15 cellular contexts compared by ENCODE assay signal in the genomic region with DNA sequence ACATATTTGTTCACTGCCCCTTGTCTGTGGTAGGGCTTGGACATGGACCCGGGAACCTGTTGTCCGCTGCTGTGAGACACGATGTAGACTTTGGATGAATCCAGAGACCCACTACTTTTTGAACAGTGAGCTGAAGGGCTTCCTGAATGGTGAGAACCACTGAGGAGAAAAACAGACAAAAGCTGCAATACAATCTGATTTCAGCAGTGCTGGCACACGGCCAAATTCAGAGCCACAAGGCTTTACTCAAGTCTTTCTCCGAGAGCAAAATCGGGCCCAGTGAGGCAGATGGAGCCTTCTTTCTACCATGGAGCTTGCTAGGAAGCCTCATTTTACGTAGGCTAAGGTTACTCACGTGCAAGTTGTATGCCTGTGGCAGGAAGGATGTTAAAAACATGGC.
DNase-seq lines count a peak whose midpoint lies in the region; ATAC-seq and TF ChIP-seq lines count a peak whose summit lies in the region.
"Had no signal": no experiment of that assay in that cellular context is flagged by ENCODE, and none has a peak within 500 bp of the region (broad histone marks: within the 10 kb centered on the region; RNA-seq: fewer than 3 reads in every experiment).

No MANE protein-coding gene starts in this region.

- H3K36me3 Mint-ChIP-seq in chondrocyte (ENCODE audit: low read depth) (peaks cover 4% of the 10 kb centered on the region), mesothelial cell of epicardium (peaks cover 12% of the 10 kb centered on the region), osteocyte (ENCODE audit: unreplicated experiment) (peaks cover 5% of the 10 kb centered on the region)
- H3K36me3 Mint-ChIP-seq: activated CD8-positive, alpha-beta memory T cell treated with anti-CD3 and anti-CD28 coated beads, Interleukin-2, amount 10 ng/mL, durations not matched to agents 7 days and 5 days had no signal

- no peak for ATAC-seq in GM21367 (IDR thresholded peaks at IDR 0.05; ENCODE audit: unreplicated experiment)
- ATAC-seq: activated CD8-positive, alpha-beta memory T cell treated with anti-CD3 and anti-CD28 coated beads, Interleukin-2, amount 10 ng/mL, durations not matched to agents 7 days and 5 days; pancreas had no signal

- H3K4me3 Mint-ChIP-seq in chondrocyte (ENCODE audit: unreplicated experiment): no peak overlapping the region
- no peak overlapping the region for H3K4me3 Mint-ChIP-seq in mesothelial cell of epicardium
- no peak overlapping the region for H3K4me3 Mint-ChIP-seq in osteocyte (ENCODE audit: unreplicated experiment)
- H3K4me3 Mint-ChIP-seq: activated CD8-positive, alpha-beta memory T cell treated with anti-CD3 and anti-CD28 coated beads, Interleukin-2, amount 10 ng/mL, durations not matched to agents 7 days and 5 days had no signal

- H3K9me3 Mint-ChIP-seq in chondrocyte (ENCODE audit: low read depth) (no peaks in the 10 kb centered on the region), mesothelial cell of epicardium (no peaks in the 10 kb centered on the region), osteocyte (ENCODE audit: unreplicated experiment) (no peaks in the 10 kb centered on the region)
- H3K9me3 Mint-ChIP-seq: activated T-helper 2 cell treated with anti-CD3 and anti-CD28 coated beads, Interferon-gamma antibody, Interleukin-2, Interleukin-4, amounts not matched to agents 10 μg/mL and 5 μg/mL and 100 μg/mL, durations not matched to agents 14 hours and 24 hours and 36 hours had no signal

- H3K27ac Mint-ChIP-seq in chondrocyte (ENCODE audit: unreplicated experiment): peak overlapping the region; percentile 42
- H3K27ac Mint-ChIP-seq in mesothelial cell of epicardium: peak overlapping the region; percentile 90
- no peak overlapping the region for H3K27ac Mint-ChIP-seq in osteocyte (ENCODE audit: unreplicated experiment)
- H3K27ac Mint-ChIP-seq: activated CD8-positive, alpha-beta memory T cell treated with anti-CD3 and anti-CD28 coated beads, Interleukin-2, amount 10 ng/mL, durations not matched to agents 7 days and 5 days; activated T-helper 2 cell treated with anti-CD3 and anti-CD28 coated beads, Interferon-gamma antibody, Interleukin-2, Interleukin-4, amounts not matched to agents 10 μg/mL and 5 μg/mL and 100 μg/mL, durations not matched to agents 14 hours and 24 hours and 36 hours had no signal

- H3K27me3 Mint-ChIP-seq in chondrocyte (ENCODE audit: low read depth): no peaks in the 10 kb centered on the region
- no peaks in the 10 kb centered on the region for H3K27me3 Mint-ChIP-seq in mesothelial cell of epicardium (ENCODE audit: low read depth)
- H3K27me3 Mint-ChIP-seq in osteocyte (ENCODE audit: unreplicated experiment): no peaks in the 10 kb centered on the region
- H3K27me3 Mint-ChIP-seq: activated CD8-positive, alpha-beta memory T cell treated with anti-CD3 and anti-CD28 coated beads, Interleukin-2, amount 10 ng/mL, durations not matched to agents 7 days and 5 days had no signal

- no peak for TF ChIP-seq CTCF in chondrocyte (IDR thresholded peaks at IDR 0.05)
- TF ChIP-seq CTCF in mesothelial cell of epicardium (IDR thresholded peaks at IDR 0.05; ENCODE audit: unreplicated experiment): no peak
- no peak for TF ChIP-seq CTCF in osteocyte (IDR thresholded peaks at IDR 0.05)

- H3K4me1 Mint-ChIP-seq in chondrocyte (ENCODE audit: low read depth): peaks cover 49% of the 10 kb centered on the region
- peaks cover 78% of the 10 kb centered on the region for H3K4me1 Mint-ChIP-seq in mesothelial cell of epicardium
- peaks cover 48% of the 10 kb centered on the region for H3K4me1 Mint-ChIP-seq in osteocyte (ENCODE audit: unreplicated experiment)
- H3K4me1 Mint-ChIP-seq: activated CD8-positive, alpha-beta memory T cell treated with anti-CD3 and anti-CD28 coated beads, Interleukin-2, amount 10 ng/mL, durations not matched to agents 7 days and 5 days had no signal

- peak; percentile 40 for DNase-seq in NCI-H1092 (lab: John Stamatoyannopoulos, UW)
- DNase-seq in NCI-H2171 treated with DMSO at 0.1 percent for 48 hours (lab: John Stamatoyannopoulos, UW): peak; percentile 71
- DNase-seq in chondrocyte (ENCODE audit: low spot score): no peak
- peak; percentile 43 to 66 for DNase-seq in mesothelial cell of epicardium (ENCODE audit: low spot score in 2 of 2, unreplicated experiment in 2 of 2)
- DNase-seq in osteocyte (ENCODE audit: extremely low spot score, unreplicated experiment): no peak
- DNase-seq in CD1c-positive myeloid dendritic cell (ENCODE audit: extremely low spot score): no peak
- DNase-seq: activated CD4-positive, alpha-beta T cell treated with anti-CD3 and anti-CD28 coated beads for 1 hour; activated CD8-positive, alpha-beta memory T cell treated with anti-CD3 and anti-CD28 coated beads, Interleukin-2, amount 10 ng/mL, durations not matched to agents 7 days and 5 days; foreskin fibroblast; IMR-90; pancreas; spleen; T1000 had no signal

Comparison
In these comparisons a context has a peak if more than half of its experiments do, and no peak if none do; other contexts are left out.
1. DNase-seq: peak in NCI-H1092 (single experiment), NCI-H2171 treated with DMSO at 0.1 percent for 48 hours (single experiment) and mesothelial cell of epicardium (2 of 2); none in chondrocyte (single experiment), osteocyte (single experiment) and CD1c-positive myeloid dendritic cell (single experiment).